ENCODE assay signal across 1 cellular context in genomic region chr2:60526623-60527022, GRCh38.
TF ChIP-seq lines count a peak whose summit lies in the region.

No MANE protein-coding gene starts in this region.

TF ChIP-seq in GM23338, 12 proteins besides CTCF, POLR2A, EP300 and RAD21 (continued from another document):
- TF ChIP-seq ZNF462 (CRISPR knock-in tag; IDR thresholded peaks at IDR 0.05) (no peak), ZNF331 (CRISPR knock-in tag; IDR thresholded peaks at IDR 0.05; ENCODE audit: low read depth) (no peak), JUNB (IDR thresholded peaks at IDR 0.05; ENCODE audit: unreplicated experiment) (no peak), POLR2AphosphoS5 (IDR thresholded peaks at IDR 0.05; ENCODE audit: low read depth) (no peak)
